ENCODE assay signal across 10 cellular contexts in genomic region chr2:215332876-215333600, GRCh38. TPM values are rescaled to one million over a fixed set of nuclear protein-coding genes. Genes with fewer than 3 reads are reported as not detected.
DNase-seq lines count a peak whose midpoint lies in the region; ATAC-seq and TF ChIP-seq lines count a peak whose summit lies in the region.
"Had no signal": no experiment of that assay in that cellular context is flagged by ENCODE, and none has a peak within 500 bp of the region (broad histone marks: within the 10 kb centered on the region; RNA-seq: fewer than 3 reads in every experiment).

No MANE protein-coding gene starts in this region.

- H3K4me1 ChIP-seq in hepatocyte (ENCODE audit: insufficient read depth): peaks cover 15% of the 10 kb centered on the region

- no peaks in the 10 kb centered on the region for H3K9me2 ChIP-seq in hepatocyte (replicated peaks; ENCODE audit: insufficient read depth)

- no peaks in the 10 kb centered on the region for H3K36me3 ChIP-seq in hepatocyte (replicated peaks; ENCODE audit: insufficient read depth, low read depth)
- H3K36me3 ChIP-seq in WERI-Rb-1: peaks cover 68% of the 10 kb centered on the region

- no peak overlapping the region for H2AFZ ChIP-seq in hepatocyte

- H3K9me3 ChIP-seq in hepatocyte (ENCODE audit: low read depth) (no peaks in the 10 kb centered on the region), WERI-Rb-1 (ENCODE audit: severe bottlenecking) (no peaks in the 10 kb centered on the region)

- peaks cover 8% of the 10 kb centered on the region for H3K79me2 ChIP-seq in hepatocyte

- H3K27me3 ChIP-seq in hepatocyte (no peaks in the 10 kb centered on the region), WERI-Rb-1 (ENCODE audit: insufficient read depth, low read depth, severe bottlenecking) (no peaks in the 10 kb centered on the region)

- peak overlapping the region; percentile 50 for H3K4me2 ChIP-seq in hepatocyte

- WGBS in hepatocyte (ENCODE audit: low lambda C conversion rate, missing lambda C conversion rate): 72% methylated on average over 5 of the region's 5 CpGs

- TF ChIP-seq CTCF in hepatocyte (IDR thresholded peaks at IDR 0.05; ENCODE audit: poor library complexity): no peak
- no peak for TF ChIP-seq CTCF in WERI-Rb-1 (IDR thresholded peaks at IDR 0.05; ENCODE audit: low read depth, low read length)

- H3K27ac ChIP-seq in hepatocyte (peak overlapping the region; percentile 47), WERI-Rb-1 (no peak overlapping the region)

- DNase-seq in hepatocyte (ENCODE audit: low spot score) (peak; percentile 28), posterior cingulate gyrus (no peak), WERI-Rb-1 (no peak), HT-29 (ENCODE audit: low spot score) (no peak)
- DNase-seq in stimulated activated CD4-positive, alpha-beta T cell treated with anti-CD3 and anti-CD28 coated beads, Interleukin-12 subunit alpha, Interleukin-12 subunit beta, amount 100 ng/mL, for 4 hours: no peak
- DNase-seq: activated CD4-positive, CD25-positive, alpha-beta regulatory T cell; DND-41 had no signal

- no peak overlapping the region for H3K4me3 ChIP-seq in hepatocyte
- no peak overlapping the region for H3K4me3 ChIP-seq in WERI-Rb-1 (ENCODE audit: low read depth, low read length)

- ATAC-seq in GM18502 (IDR thresholded peaks at IDR 0.05; ENCODE audit: poor library complexity, unreplicated experiment): peak; percentile 90
- ATAC-seq in GM21447 (IDR thresholded peaks at IDR 0.05; ENCODE audit: unreplicated experiment): peak; percentile 85
- peak; percentile 56 for ATAC-seq in HG03520 (IDR thresholded peaks at IDR 0.05; ENCODE audit: unreplicated experiment)

- intact Hi-C loops in posterior cingulate gyrus (cut with DNase I): no loop called here

- no peaks in the 10 kb centered on the region for H4K20me1 ChIP-seq in hepatocyte (ENCODE audit: insufficient read depth, poor library complexity, severe bottlenecking)

RNA-seq across cellular contexts. Expression of gene ATIC, which starts 21.2 kb away (rescaled TPM):
- 19.4 and 19.6 TPM in 2 replicates for total RNA-seq in hepatocyte
- 82.1 and 82.7 TPM in 2 replicates for polyA plus RNA-seq in hepatocyte
- total RNA-seq in HT-29 (2014; rRNA removed; shearing (Covaris generic)): 15.4 and 29.2 TPM in 2 replicates
